Comparison of ENCODE assay signal across 8 cellular contexts in the genomic region with DNA sequence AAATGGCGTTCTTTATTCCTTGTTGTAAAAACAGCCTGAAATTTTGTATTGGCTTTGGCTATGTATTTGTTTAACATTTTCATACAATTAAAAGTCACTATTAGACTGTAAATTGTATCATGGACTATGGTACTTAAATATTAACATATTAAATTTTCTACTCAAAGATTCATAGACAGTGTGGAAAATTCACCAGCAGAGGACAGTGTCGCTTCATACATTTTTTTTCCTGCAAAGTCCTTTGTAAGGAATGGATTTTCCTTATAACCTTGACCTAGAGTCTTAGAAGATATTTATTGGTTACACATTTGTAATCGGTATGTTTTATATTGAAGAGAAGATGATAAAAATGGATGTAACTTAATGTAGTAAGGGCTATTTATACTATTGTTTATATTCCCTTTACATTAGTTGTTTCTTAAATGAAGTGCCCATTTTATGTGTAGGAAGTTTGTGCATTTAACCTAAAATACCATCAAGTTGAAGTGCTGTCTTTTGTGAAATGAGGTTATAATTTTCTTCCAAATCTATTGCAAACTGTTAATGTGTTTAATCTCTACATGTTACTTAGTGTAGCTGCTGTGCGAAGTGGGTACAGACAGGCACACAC.
DNase-seq lines count a peak whose midpoint lies in the region; TF ChIP-seq lines count a peak whose summit lies in the region.

No MANE protein-coding gene starts in this region.

- intact Hi-C loops in CD4-positive, alpha-beta memory T cell (cut with micrococcal nuclease), result no loop called here

- no peak overlapping the region for H3K4me3 Mint-ChIP-seq in CD4-positive, alpha-beta memory T cell

- peaks cover 12 to 19% (median 14%) of the 10 kb centered on the region in 4 donors for H3K4me1 Mint-ChIP-seq in CD4-positive, alpha-beta memory T cell

- no peak overlapping the region for H3K9ac ChIP-seq in KMS-11

- peaks cover 4 to 10% of the 10 kb centered on the region in 2 donors for H3K36me3 Mint-ChIP-seq in CD4-positive, alpha-beta memory T cell

- no peaks in the 10 kb centered on the region for H3K4me1 ChIP-seq in KMS-11 (ENCODE audit: low read depth, poor library complexity, severe bottlenecking)
- no peaks in the 10 kb centered on the region for H3K4me1 ChIP-seq in CD4-positive, alpha-beta memory T cell (ENCODE audit: insufficient read depth, low read length)

- no peaks in the 10 kb centered on the region for H3K79me2 ChIP-seq in KMS-11 (ENCODE audit: insufficient read depth, low read depth)

- H3K27ac Mint-ChIP-seq in CD4-positive, alpha-beta memory T cell, result peak overlapping the region in 1 of 7 donors; percentile 40

- H3K36me3 ChIP-seq in KMS-11 (ENCODE audit: insufficient read depth), result no peaks in the 10 kb centered on the region
- H3K36me3 ChIP-seq in CD4-positive, alpha-beta memory T cell (ENCODE audit: insufficient read depth, low read length), result no peaks in the 10 kb centered on the region

- CTCF ChIA-PET in CD4-positive, alpha-beta memory T cell (lab: Charles Lee; ENCODE audit: partially characterized antibody), result no interaction called here

- in situ Hi-C loops in Caki2 (cut with HindIII; ENCODE audit: low pct_unique_long_range_greater_than_20kb, low sequenced_read_pairs), result no loop called here
- in situ Hi-C loops in astrocyte of the cerebellum (cut with HindIII; ENCODE audit: low sequenced_read_pairs), result no loop called here

- no peaks in the 10 kb centered on the region for H3K27me3 ChIP-seq in KMS-11 (ENCODE audit: insufficient read depth, low read depth)
- no peaks in the 10 kb centered on the region for H3K27me3 ChIP-seq in CD4-positive, alpha-beta memory T cell (ENCODE audit: insufficient read depth, low read length)

- no peak overlapping the region for H3K4me2 ChIP-seq in KMS-11

- TF ChIP-seq CTCF in KMS-11 (conservative IDR thresholded peaks at IDR 0.05; ENCODE audit: low read depth, low read length) (peak; percentile 65; the same call in 1 of the 2 replicates), astrocyte of the cerebellum (IDR thresholded peaks at IDR 0.05; ENCODE audit: low read depth, low read length, missing control alignments) (peak; percentile 73)

- DNase-seq in Caki2 (ENCODE audit: low read depth) (peak; percentile 24), astrocyte of the cerebellum (ENCODE audit: low read depth) (peak; percentile 54), medulla oblongata (ENCODE audit: extremely low spot score) (peak; percentile 54), iPS-NIHi11 (ENCODE audit: low spot score) (no peak), UCSD-AML1 (lab: John Stamatoyannopoulos, UW; ENCODE audit: unreplicated experiment) (no peak), GM19238 (ENCODE audit: insufficient read length, low spot score) (no peak)
- no peak for DNase-seq in CD4-positive, alpha-beta memory T cell

- no peaks in the 10 kb centered on the region for H3K9me3 Mint-ChIP-seq in CD4-positive, alpha-beta memory T cell

- no peaks in the 10 kb centered on the region for H3K27me3 Mint-ChIP-seq in CD4-positive, alpha-beta memory T cell

- no peaks in the 10 kb centered on the region for H3K9me3 ChIP-seq in CD4-positive, alpha-beta memory T cell (ENCODE audit: control insufficient read depth in 1 of 2, low read length in 2 of 2)

- H2AFZ ChIP-seq in KMS-11 (ENCODE audit: low read depth), result no peak overlapping the region

- H3K4me3 ChIP-seq in KMS-11 (IDR thresholded peaks at IDR 0.05; ENCODE audit: insufficient read depth, low read depth, low read length), result no peak overlapping the region
- no peak overlapping the region for H3K4me3 ChIP-seq in astrocyte of the cerebellum (ENCODE audit: low read depth, low read length)
- H3K4me3 ChIP-seq in CD4-positive, alpha-beta memory T cell (ENCODE audit: low read length in 2 of 2), result no peak overlapping the region

- no peak overlapping the region for H3K27ac ChIP-seq in KMS-11
- no peak overlapping the region for H3K27ac ChIP-seq in CD4-positive, alpha-beta memory T cell (ENCODE audit: low read depth, low read length)

- POLR2A ChIA-PET in CD4-positive, alpha-beta memory T cell (lab: Charles Lee; ENCODE audit: partially characterized antibody), result no interaction called here

- no peaks in the 10 kb centered on the region for H4K20me1 ChIP-seq in KMS-11 (ENCODE audit: insufficient read depth)

Comparison
In these comparisons a context has a peak if more than half of its experiments do, and no peak if none do; other contexts are left out.
1. DNase-seq: peak in Caki2 (single experiment), astrocyte of the cerebellum (single experiment) and medulla oblongata (single experiment); none in iPS-NIHi11 (single experiment), CD4-positive, alpha-beta memory T cell (0 of 5), UCSD-AML1 (single experiment) and GM19238 (single experiment).